ENCODE assay signal across 12 cellular contexts in the genomic region with DNA sequence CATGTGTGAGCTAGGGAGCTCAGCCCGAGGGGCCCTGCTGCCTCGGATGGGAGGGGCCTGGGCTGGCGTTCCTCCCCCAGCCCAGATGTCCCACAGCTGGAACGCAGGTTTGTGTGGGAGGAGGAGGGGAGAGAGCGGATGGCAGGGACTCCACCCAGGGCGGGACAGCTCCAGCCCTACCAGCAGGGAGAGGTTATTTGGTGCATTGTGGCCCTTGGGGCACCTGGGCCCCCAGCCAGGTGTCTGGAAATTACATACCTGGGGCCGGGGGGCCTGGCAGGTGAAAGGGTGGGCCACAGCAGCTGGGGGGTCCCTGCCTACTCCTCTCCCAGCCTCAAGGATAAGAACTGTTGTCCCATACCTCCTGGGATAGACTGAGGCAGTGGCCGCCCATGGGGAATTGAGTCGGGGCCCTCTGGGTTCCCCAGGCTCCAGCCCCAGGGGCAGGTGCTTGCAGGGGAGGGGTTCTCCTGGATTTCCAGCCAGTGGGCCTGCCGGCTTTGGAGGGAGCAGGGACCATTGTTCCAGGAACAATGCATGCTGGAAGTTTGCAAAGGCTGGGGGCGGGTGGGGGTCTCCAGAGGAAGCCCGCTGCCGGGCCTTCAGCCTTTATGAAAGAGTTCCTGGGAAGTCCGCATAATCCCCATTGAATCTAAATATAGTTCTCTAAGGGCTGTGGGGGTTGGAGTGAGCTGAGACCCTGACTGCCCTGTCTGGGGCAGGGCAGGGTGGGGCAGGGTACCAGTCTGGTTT. TPM values are rescaled to one million over a fixed set of nuclear protein-coding genes. Genes with fewer than 3 reads are reported as not detected.
DNase-seq lines count a peak whose midpoint lies in the region; ATAC-seq and TF ChIP-seq lines count a peak whose summit lies in the region.
"Had no signal": no experiment of that assay in that cellular context is flagged by ENCODE, and none has a peak within 500 bp of the region (broad histone marks: within the 10 kb centered on the region; RNA-seq: fewer than 3 reads in every experiment).

No MANE protein-coding gene starts in this region.

- intact Hi-C loops in PC-3 (cut with micrococcal nuclease) (loop anchor here (10.0 kb wide), 1 partner anchor 505 kb away; no protein-coding TSS in a partner anchor), heart left ventricle (cut with DNase I) (loop anchor here (2.0 to 10.0 kb wide), 19 partner anchors 31 to 503 kb away; no protein-coding TSS in a partner anchor)

- POLR2A ChIA-PET in PC-3 (lab: Charles Lee; ENCODE audit: unreplicated experiment): no interaction called here

- peaks cover 22% of the 10 kb centered on the region for H3K4me1 ChIP-seq in BE2C
- H3K4me1 ChIP-seq in PC-3 (ENCODE audit: insufficient read depth, low read length): peaks cover 5% of the 10 kb centered on the region; the same call in 1 of the 2 replicates
- peaks cover 10 to 72% (median 27%) of the 10 kb centered on the region in 12 donors for H3K4me1 ChIP-seq in heart left ventricle
- peaks cover 30% of the 10 kb centered on the region for H3K4me1 ChIP-seq in neuron (ENCODE audit: insufficient read depth, low read length)

- H3K27ac ChIP-seq in PC-3 (ENCODE audit: low read length): no peak overlapping the region
- peak overlapping the region in 10 of 12 donors; percentile 43 to 87 (median 73) for H3K27ac ChIP-seq in heart left ventricle

- CTCF ChIA-PET in PC-3 (lab: Charles Lee): no interaction called here

- no peaks in the 10 kb centered on the region for H3F3A ChIP-seq in PC-3 (ENCODE audit: low read length, unreplicated experiment)

- TF ChIP-seq POLR2A in heart left ventricle (IDR thresholded peaks at IDR 0.05): no peak

- 36 to 49% (median 46%) methylated on average over 7 to 14 of the region's 14 CpGs for WGBS in heart left ventricle, 4 donors

- no peak for ATAC-seq in PC-3
- ATAC-seq in heart left ventricle: peak in 1 of 4 donors; percentile 12
- ATAC-seq in GM21576 (IDR thresholded peaks at IDR 0.05; ENCODE audit: unreplicated experiment): no peak
- ATAC-seq: activated CD8-positive, alpha-beta memory T cell treated with anti-CD3 and anti-CD28 coated beads, Interleukin-2, amount 10 ng/mL, durations not matched to agents 7 days and 5 days had no signal

- no peaks in the 10 kb centered on the region for H4K20me1 ChIP-seq in PC-3 (ENCODE audit: low read length)

- BruUV-seq in PC-3 (replicated peaks; lab: Mats Ljungman, UMichigan): no TSS peak

- TF ChIP-seq CTCF in BE2C (IDR thresholded peaks at IDR 0.05; ENCODE audit: low read depth, low read length) (no peak), PC-3 (conservative IDR thresholded peaks at IDR 0.05; ENCODE audit: low read depth, low read length) (no peak), heart left ventricle (IDR thresholded peaks at IDR 0.05) (no peak)

- no peaks in the 10 kb centered on the region for H3K9me3 ChIP-seq in BE2C
- H3K9me3 ChIP-seq in PC-3 (ENCODE audit: low read length): no peaks in the 10 kb centered on the region
- no peaks in the 10 kb centered on the region for H3K9me3 ChIP-seq in heart left ventricle
- H3K9me3 ChIP-seq in neuron (ENCODE audit: low read length): no peaks in the 10 kb centered on the region

- H3K27me3 ChIP-seq in BE2C (no peaks in the 10 kb centered on the region), PC-3 (ENCODE audit: low read length) (peaks cover 48% of the 10 kb centered on the region), heart left ventricle (peaks cover 8 to 54% (median 25%) of the 10 kb centered on the region in 9 donors), neuron (ENCODE audit: insufficient read depth, low read length) (peaks cover 29% of the 10 kb centered on the region)

- no peak overlapping the region for H3K9ac ChIP-seq in PC-3 (ENCODE audit: low read length)

- DNase-seq in BE2C: peak; percentile 13
- no peak for DNase-seq in PC-3
- DNase-seq in heart left ventricle: peak; percentile 28 to 67 (median 57)
- DNase-seq in T1000 (lab: John Stamatoyannopoulos, UW): no peak
- DNase-seq in amygdala (lab: John Stamatoyannopoulos, UW): no peak
- DNase-seq in activated T-cell treated with anti-CD3 and anti-CD28 coated beads, Interleukin-2, amount 50 U/mL, for 48 hours: no peak
- DNase-seq: activated CD8-positive, alpha-beta memory T cell treated with anti-CD3 and anti-CD28 coated beads, Interleukin-2, amount 10 ng/mL, durations not matched to agents 7 days and 5 days; Karpas-422; NCI-H526 had no signal

- H3K9me2 ChIP-seq in PC-3 (replicated peaks; ENCODE audit: low read length): no peaks in the 10 kb centered on the region

- H2AFZ ChIP-seq in PC-3 (ENCODE audit: low read length) (no peak overlapping the region), neuron (ENCODE audit: low read depth, low read length) (no peak overlapping the region)

- H3K4me2 ChIP-seq in PC-3 (ENCODE audit: low read length): peak overlapping the region; percentile 91

- H3K4me3 ChIP-seq in BE2C (ENCODE audit: low read depth, low read length) (peak overlapping the region; percentile 87), PC-3 (ENCODE audit: low read length) (peak overlapping the region; percentile 63; the same call in 1 of the 2 replicates), heart left ventricle (peak overlapping the region; percentile 54 to 83 (median 60)), neuron (ENCODE audit: low read length) (peak overlapping the region; percentile 52)

- H3K36me3 ChIP-seq in BE2C (peaks cover 51% of the 10 kb centered on the region), PC-3 (ENCODE audit: low read depth, low read length) (no peaks in the 10 kb centered on the region), heart left ventricle (no peaks in the 10 kb centered on the region), neuron (ENCODE audit: insufficient read depth, low read length) (no peaks in the 10 kb centered on the region)

- no peaks in the 10 kb centered on the region for H3K79me2 ChIP-seq in PC-3 (ENCODE audit: low read length)

RNA-seq across cellular contexts. Expression of a gene that starts 1.2 kb away (rescaled TPM):
- 87.1 TPM for polyA plus RNA-seq in BE2C (2012; ENCODE audit: insufficient read depth, insufficient read length, low read depth)
- total RNA-seq in PC-3 (2014; rRNA removed): 3.1 TPM in 2 replicates
- 10 to 100 TPM in 2 of 9 donors, 1 to 10 TPM in 7; 4.9 to 12.6 (median 7.8) TPM for total RNA-seq in heart left ventricle
- 1 to 10 TPM; 5.0 to 8.0 TPM for polyA plus RNA-seq in heart left ventricle
- polyA plus RNA-seq: CD8-positive, alpha-beta memory T cell had no signal

RNA-seq across cellular contexts. Expression of a gene that starts 54.1 kb away (rescaled TPM):
- not detected for polyA plus RNA-seq in BE2C (2012; ENCODE audit: insufficient read depth, insufficient read length, low read depth)
- total RNA-seq in PC-3 (2014; rRNA removed) (0.22 TPM in 1 of 2 replicates, not detected in the other), heart left ventricle (10 to 100 TPM in 7 of 9 donors, 1 to 10 TPM in 2; 6.0 to 54.6 (median 16.3) TPM)
- 10 to 100 TPM in 1 of 2 donors, 1 to 10 TPM in 1; 3.2 to 16.3 TPM for polyA plus RNA-seq in heart left ventricle
- total RNA-seq: activated CD8-positive, alpha-beta memory T cell treated with anti-CD3 and anti-CD28 coated beads, Interleukin-2, amount 10 ng/mL, durations not matched to agents 7 days and 5 days; CD8-positive, alpha-beta memory T cell had no signal
- polyA plus RNA-seq: CD8-positive, alpha-beta memory T cell had no signal

Comparison
In these comparisons a context has a peak if more than half of its experiments do, and no peak if none do; other contexts are left out.
1. DNase-seq: peak in BE2C (single experiment) and heart left ventricle (5 of 5); none in PC-3 (single experiment), T1000 (single experiment), amygdala (0 of 56) and activated T-cell treated with anti-CD3 and anti-CD28 coated beads, Interleukin-2, amount 50 U/mL, for 48 hours (0 of 2).
2. Peak in every context shown above with its lines, with median percentiles within 50 percentile points of each other: H3K4me3 ChIP-seq.